In the genomic region with DNA sequence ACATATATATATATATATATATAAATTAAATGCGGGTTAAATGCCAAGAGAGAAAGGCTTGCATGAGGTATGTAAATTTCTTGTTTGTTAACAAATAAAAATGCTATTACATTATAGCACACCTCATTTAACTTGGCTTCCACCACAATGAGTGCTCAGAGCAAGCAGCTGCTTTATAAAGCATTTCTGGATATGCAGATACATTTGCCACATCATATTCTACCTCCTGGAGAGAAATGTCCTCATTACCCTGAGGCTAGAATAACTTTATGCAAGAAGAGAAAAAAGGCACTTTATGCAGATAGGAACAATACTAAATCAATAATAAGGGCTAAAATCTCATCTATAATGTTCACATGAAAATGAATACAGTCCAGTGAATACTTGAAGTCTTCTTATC, we compare ENCODE assay signal across 22 cellular contexts.
"Had no signal": no experiment of that assay in that cellular context is flagged by ENCODE, and none has a peak within 500 bp of the region (broad histone marks: within the 10 kb centered on the region; RNA-seq: fewer than 3 reads in every experiment).

No MANE protein-coding gene starts in this region.

- ATAC-seq: K562, Panc1, PC-3, SK-N-SH treated with all-trans-retinoic acid at 6 μM for 48 hours had no signal

- H3K36me3 Mint-ChIP-seq: IgD-negative memory B cell had no signal

- DNase-seq: Karpas-422; MG63; NCI-H1092; NCI-H1105 treated with DMSO at 0.1 percent for 48 hours; NCI-H1417 treated with DMSO at 0.1 percent for 48 hours; NCI-H146; NCI-H1694 treated with DMSO at 0.1 percent for 48 hours; NCI-H1930; NCI-H2171 treated with DMSO at 0.1 percent for 48 hours; NCI-H345; NCI-H446 treated with DMSO at 0.1 percent for 48 hours; NCI-H510A treated with DMSO at 0.1 percent for 48 hours; NCI-H526; NCI-H748 treated with DMSO at 0.1 percent for 48 hours; NK-92 treated with Interleukin-12 subunit alpha and Interleukin-12 subunit beta, amount 100 ng/mL, for 24 hours; PC-3; SHP77; T-helper 1 cell had no signal

- H3K27ac Mint-ChIP-seq: IgD-negative memory B cell had no signal

- H3K27me3 Mint-ChIP-seq: IgD-negative memory B cell had no signal

- H3K9me3 Mint-ChIP-seq: IgD-negative memory B cell had no signal

- H3K4me3 Mint-ChIP-seq: IgD-negative memory B cell had no signal
